In the genomic region with DNA sequence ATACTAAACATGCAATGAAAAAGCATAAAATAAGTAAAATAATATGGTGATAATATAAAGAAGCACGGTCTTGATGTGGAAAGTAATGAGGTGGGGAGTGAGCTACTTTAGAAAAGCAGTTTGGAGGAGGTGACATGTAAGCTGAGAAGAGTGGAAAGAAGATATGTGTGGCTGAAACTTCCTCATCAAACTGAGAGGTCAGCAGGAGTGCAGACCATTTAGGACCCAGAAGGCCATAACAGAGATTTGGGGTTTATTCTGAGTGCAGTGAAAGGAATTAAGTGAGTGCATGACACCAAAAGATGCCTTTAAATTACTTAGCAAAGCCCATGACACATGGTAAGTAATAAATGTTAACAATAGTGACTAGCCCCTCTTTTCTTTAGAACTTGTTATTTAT, we compare ENCODE assay signal across 8 cellular contexts. TPM values are rescaled to one million over a fixed set of nuclear protein-coding genes. Genes with fewer than 3 reads are reported as not detected.
A peak's percentile ranks its signal among the peaks of the same experiment; 100 is the strongest.
DNase-seq lines count a peak whose midpoint lies in the region; ATAC-seq and TF ChIP-seq lines count a peak whose summit lies in the region.

No MANE protein-coding gene starts in this region.

- peak overlapping the region; percentile 97 for H3K4me2 ChIP-seq in OCI-LY1 (ENCODE audit: low read length)
- peak overlapping the region; percentile 98 for H3K4me2 ChIP-seq in fibroblast of lung (ENCODE audit: extremely low read depth, insufficient read depth, low read length)

- peaks cover 32% of the 10 kb centered on the region for H3K4me1 ChIP-seq in OCI-LY1 (ENCODE audit: insufficient read depth, low read length, severe bottlenecking)
- H3K4me1 ChIP-seq in fibroblast of lung (ENCODE audit: control insufficient read depth, extremely low read depth, insufficient read depth, low read length), result no peaks in the 10 kb centered on the region
- peaks cover 9% of the 10 kb centered on the region for H3K4me1 ChIP-seq in upper lobe of right lung
- no peaks in the 10 kb centered on the region for H3K4me1 ChIP-seq in foreskin keratinocyte

- TF ChIP-seq CTCF in GM12864 (IDR thresholded peaks at IDR 0.05; ENCODE audit: low read depth, low read length, missing control alignments), result no peak
- TF ChIP-seq CTCF in OCI-LY1 (IDR thresholded peaks at IDR 0.05; ENCODE audit: low read length), result no peak
- no peak for TF ChIP-seq CTCF in fibroblast of lung (conservative IDR thresholded peaks at IDR 0.05 in 1 of 2, IDR thresholded peaks at IDR 0.05 in 1 of 2; ENCODE audit: low read depth in 1 of 2, low read length in 2 of 2)
- no peak for TF ChIP-seq CTCF in upper lobe of right lung (IDR thresholded peaks at IDR 0.05)
- TF ChIP-seq CTCF in foreskin keratinocyte (conservative IDR thresholded peaks at IDR 0.05), result no peak

- intact Hi-C loops in upper lobe of right lung (cut with DNase I), result no loop called here

- H4K20me1 ChIP-seq in OCI-LY1 (ENCODE audit: insufficient read depth, low read length) (no peaks in the 10 kb centered on the region), fibroblast of lung (ENCODE audit: control insufficient read depth, extremely low read depth, insufficient read depth, low read length) (no peaks in the 10 kb centered on the region)

- H3K4me3 ChIP-seq in GM12864 (ENCODE audit: low read depth, low read length) (peak overlapping the region; percentile 82; the same call in 1 of the 2 replicates), OCI-LY1 (ENCODE audit: low read depth, low read length, poor library complexity, severe bottlenecking) (peak overlapping the region; percentile 92), fibroblast of lung (replicated peaks in 1 of 4; ENCODE audit: control extremely low read depth in 1 of 4, insufficient read depth in 1 of 4, low read depth in 3 of 4, low read length in 4 of 4) (peak overlapping the region in 3 of 4 experiments; percentile 88 to 95 (median 91)), upper lobe of right lung (peak overlapping the region; percentile 86)

- DNase-seq in GM12864 (ENCODE audit: low read depth) (no peak), fibroblast of lung (ENCODE audit: low read depth in 2 of 2) (no peak), upper lobe of right lung (no peak), foreskin keratinocyte (no peak), AG20443 (ENCODE audit: low spot score) (no peak), NCI-H2171 (lab: John Stamatoyannopoulos, UW) (no peak)

- H3K36me3 ChIP-seq in OCI-LY1 (ENCODE audit: insufficient read depth, low read length), result no peaks in the 10 kb centered on the region
- no peaks in the 10 kb centered on the region for H3K36me3 ChIP-seq in fibroblast of lung (ENCODE audit: control insufficient read depth, insufficient read depth, low read length)
- H3K36me3 ChIP-seq in upper lobe of right lung, result no peaks in the 10 kb centered on the region

- H3K79me2 ChIP-seq in OCI-LY1 (ENCODE audit: insufficient read depth, low read length) (0 out of 2 replicates have a peak, but pooled peaks cover 17% of the 10 kb centered on the region), fibroblast of lung (ENCODE audit: control insufficient read depth, insufficient read depth, low read length) (no peaks in the 10 kb centered on the region)

- peak overlapping the region; percentile 70 for H2AFZ ChIP-seq in OCI-LY1 (ENCODE audit: low read length)
- H2AFZ ChIP-seq in fibroblast of lung (ENCODE audit: low read length), result peak overlapping the region; percentile 100

- H3F3A ChIP-seq in OCI-LY1 (ENCODE audit: insufficient read depth, low read length), result no peaks in the 10 kb centered on the region

- no peaks in the 10 kb centered on the region for H3K9me2 ChIP-seq in OCI-LY1 (ENCODE audit: low read depth, low read length)

- H3K9ac ChIP-seq in OCI-LY1 (ENCODE audit: low read length), result peak overlapping the region; percentile 77
- no peak overlapping the region for H3K9ac ChIP-seq in fibroblast of lung (ENCODE audit: insufficient read depth, low read length)

- no peak overlapping the region for H3K27ac ChIP-seq in OCI-LY1 (ENCODE audit: low read depth, low read length, poor library complexity, severe bottlenecking)
- H3K27ac ChIP-seq in fibroblast of lung (ENCODE audit: insufficient read depth, low read length), result no peak overlapping the region
- H3K27ac ChIP-seq in upper lobe of right lung, result no peak overlapping the region
- H3K27ac ChIP-seq in foreskin keratinocyte, result no peak overlapping the region

- ATAC-seq in GM21786 (IDR thresholded peaks at IDR 0.05; ENCODE audit: unreplicated experiment) (peak; percentile 51), upper lobe of right lung (no peak), foreskin keratinocyte (no peak)

- H3K9me3 ChIP-seq in OCI-LY1 (ENCODE audit: low read length) (no peaks in the 10 kb centered on the region), fibroblast of lung (ENCODE audit: control insufficient read depth, insufficient read depth, low read depth, low read length) (no peaks in the 10 kb centered on the region), upper lobe of right lung (no peaks in the 10 kb centered on the region)

- H3K27me3 ChIP-seq in OCI-LY1 (ENCODE audit: insufficient read depth, low read length), result no peaks in the 10 kb centered on the region
- H3K27me3 ChIP-seq in fibroblast of lung (ENCODE audit: control insufficient read depth, insufficient read depth, low read length), result no peaks in the 10 kb centered on the region
- H3K27me3 ChIP-seq in upper lobe of right lung, result no peaks in the 10 kb centered on the region
- H3K27me3 ChIP-seq in foreskin keratinocyte, result no peaks in the 10 kb centered on the region

RNA-seq across cellular contexts. Expression of a gene that starts 24.4 kb away (rescaled TPM):
- total RNA-seq in fibroblast of lung, result 2.8 and 3.9 TPM in 2 replicates
- 1.4 and 2.9 TPM in 2 replicates for polyA plus RNA-seq in fibroblast of lung
- 1.4 and 3.5 TPM in 2 replicates for polyA plus RNA-seq in fibroblast of lung (2012)
- 0.96 and 5.2 TPM in 2 replicates for polyA minus RNA-seq in fibroblast of lung (ENCODE audit: low replicate concordance)
- total RNA-seq in upper lobe of right lung, result 2.1 TPM
- total RNA-seq in foreskin keratinocyte, result 2.9 and 3.4 TPM in 2 replicates
- polyA plus RNA-seq in foreskin keratinocyte, result 1.4 and 1.7 TPM in 2 replicates
